ENCODE assay signal across 17 cellular contexts in the genomic region with DNA sequence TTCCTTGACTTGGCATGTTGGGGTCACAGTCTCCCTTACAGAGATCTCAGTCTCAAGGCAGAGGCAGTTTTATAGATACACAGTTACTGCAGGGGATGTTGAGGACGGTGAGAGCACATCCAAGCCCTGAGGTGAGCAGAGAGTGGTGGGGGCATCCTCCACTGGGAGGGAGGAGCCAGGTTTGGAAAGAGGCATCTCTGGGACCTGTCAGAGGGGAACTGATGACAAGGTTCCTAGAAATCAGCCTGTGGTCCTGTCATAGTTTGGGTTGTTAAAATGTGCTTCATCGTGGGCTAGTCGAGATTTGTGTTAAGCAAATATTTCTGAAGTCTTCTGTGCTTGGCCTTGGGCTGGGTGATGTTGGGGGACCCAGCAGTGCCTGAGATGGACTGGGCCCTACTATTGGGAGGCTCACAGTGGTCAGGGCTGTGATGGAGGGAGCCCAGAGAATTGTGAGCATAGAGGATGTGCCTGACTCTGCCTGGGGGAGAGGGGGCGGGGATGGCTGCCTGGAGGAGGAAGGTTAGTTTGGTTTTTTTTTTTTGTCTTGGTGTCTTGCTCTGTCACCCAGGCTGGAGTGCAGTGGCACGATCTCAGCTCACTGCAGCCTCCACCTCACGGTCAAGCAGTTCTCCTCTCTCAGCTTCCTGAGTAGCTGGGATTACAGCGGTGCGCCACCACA. TPM values are rescaled to one million over a fixed set of nuclear protein-coding genes. Genes with fewer than 3 reads are reported as not detected.
DNase-seq lines count a peak whose midpoint lies in the region; ATAC-seq and TF ChIP-seq lines count a peak whose summit lies in the region.
"Had no signal": no experiment of that assay in that cellular context is flagged by ENCODE, and none has a peak within 500 bp of the region (broad histone marks: within the 10 kb centered on the region; RNA-seq: fewer than 3 reads in every experiment).

No MANE protein-coding gene starts in this region.

- POLR2A ChIA-PET in activated CD8-positive, alpha-beta T cell treated with anti-CD3 and anti-CD28 coated beads for 36 hours (lab: Charles Lee): interaction anchor here (0.9 to 6.1 kb wide), 6 partner anchors 8 to 87 kb away, joined by 3 to 137 read pairs (median 5); a partner anchor contains a TSS

- peak overlapping the region in 7 of 11 experiments; percentile 14 to 44 (median 25); a peak in 7 of 22 replicates for H3K9ac ChIP-seq in BLaER1 treated with 17β-estradiol and CSF1 and Interleukin-3, amounts not matched to agents 10 nM and 100 nM
- H3K9ac ChIP-seq: parathyroid adenoma had no signal

- peak overlapping the region in 9 of 11 experiments; percentile 5 to 98 (median 89); a peak in 13 of 22 replicates for H3K4me2 ChIP-seq in BLaER1 treated with 17β-estradiol and CSF1 and Interleukin-3, amounts not matched to agents 10 nM and 100 nM

- H3K27me3 Mint-ChIP-seq in activated CD8-positive, alpha-beta T cell treated with anti-CD3 and anti-CD28 coated beads for 36 hours: no peaks in the 10 kb centered on the region
- peaks cover 0 to 15% (median 9%) of the 10 kb centered on the region in 3 donors for H3K27me3 Mint-ChIP-seq in immature natural killer cell (ENCODE audit: low read depth in 3 of 3)

- H3K9me3 Mint-ChIP-seq in activated CD8-positive, alpha-beta T cell treated with anti-CD3 and anti-CD28 coated beads for 36 hours: peaks cover 2% of the 10 kb centered on the region
- H3K9me3 Mint-ChIP-seq in immature natural killer cell: no peaks in the 10 kb centered on the region

- peak; percentile 7 for ATAC-seq in activated CD8-positive, alpha-beta T cell treated with anti-CD3 and anti-CD28 coated beads for 36 hours
- no peak for ATAC-seq in GM18861 (IDR thresholded peaks at IDR 0.05; ENCODE audit: unreplicated experiment)

- H3K27me3 ChIP-seq in BLaER1 treated with 17β-estradiol and CSF1 and Interleukin-3, amounts not matched to agents 10 nM and 100 nM: no peaks in the 10 kb centered on the region
- H3K27me3 ChIP-seq: MG63 had no signal

- H3K4me1 ChIP-seq in BLaER1 treated with 17β-estradiol and CSF1 and Interleukin-3, amounts not matched to agents 10 nM and 100 nM: peaks cover 37 to 50% (median 43%) of the 10 kb centered on the region in 10 experiments

- H3K4me1 Mint-ChIP-seq in activated CD8-positive, alpha-beta T cell treated with anti-CD3 and anti-CD28 coated beads for 36 hours (ENCODE audit: low read depth): peaks cover 63% of the 10 kb centered on the region
- peaks cover 77 to 89% of the 10 kb centered on the region in 2 donors for H3K4me1 Mint-ChIP-seq in immature natural killer cell

- CTCF ChIA-PET in activated CD8-positive, alpha-beta T cell treated with anti-CD3 and anti-CD28 coated beads for 36 hours (lab: Charles Lee): interaction anchor here (1.6 kb wide), 1 partner anchor 27 kb away, joined by 4 read pairs; no protein-coding TSS in a partner anchor

- peak overlapping the region; percentile 100 for H3K4me3 Mint-ChIP-seq in activated CD8-positive, alpha-beta T cell treated with anti-CD3 and anti-CD28 coated beads for 36 hours
- H3K4me3 Mint-ChIP-seq in immature natural killer cell: peak overlapping the region in 3 of 5 donors; percentile 2 to 27 (median 13)

- H3K36me3 ChIP-seq in BLaER1 treated with 17β-estradiol and CSF1 and Interleukin-3, amounts not matched to agents 10 nM and 100 nM: peaks cover 45 to 78% (median 73%) of the 10 kb centered on the region in 11 experiments

- intact Hi-C loops in activated CD8-positive, alpha-beta T cell treated with anti-CD3 and anti-CD28 coated beads for 36 hours (cut with micrococcal nuclease): loop anchor here (5.0 kb wide), 1 partner anchor 73 kb away; no protein-coding TSS in a partner anchor

- TF ChIP-seq CTCF in GM12875 (IDR thresholded peaks at IDR 0.05; ENCODE audit: borderline replicate concordance, insufficient read depth, low read depth, low read length): no peak
- no peak for TF ChIP-seq CTCF in activated CD8-positive, alpha-beta T cell treated with anti-CD3 and anti-CD28 coated beads for 36 hours (IDR thresholded peaks at IDR 0.05)

- peak; percentile 54 for DNase-seq in activated CD8-positive, alpha-beta T cell treated with anti-CD3 and anti-CD28 coated beads for 36 hours
- DNase-seq in immature natural killer cell (no peak), NOMO-1 (lab: John Stamatoyannopoulos, UW; ENCODE audit: unreplicated experiment in 2 of 2) (no peak), cerebellar cortex (ENCODE audit: low spot score) (no peak), NCI-H1417 (lab: John Stamatoyannopoulos, UW) (no peak)
- DNase-seq: activated CD4-positive, alpha-beta T cell treated with anti-CD3 and anti-CD28 coated beads, Interleukin-2, amount 50 U/mL, for 4 hours; AML-193; erythroblast; kidney; MG63; midbrain; NCI-H2029 treated with DMSO at 0.1 percent for 48 hours; substantia nigra had no signal

- peaks cover 71 to 88% (median 79%) of the 10 kb centered on the region in 11 experiments for H4K20me1 ChIP-seq in BLaER1 treated with 17β-estradiol and CSF1 and Interleukin-3, amounts not matched to agents 10 nM and 100 nM

- peak overlapping the region in 3 of 11 experiments; percentile 7 to 37 (median 7); a peak in 2 of 22 replicates for H3K27ac ChIP-seq in BLaER1 treated with 17β-estradiol and CSF1 and Interleukin-3, amounts not matched to agents 10 nM and 100 nM
- H3K27ac ChIP-seq: parathyroid adenoma had no signal

- no peak overlapping the region for H3K4me3 ChIP-seq in BLaER1 treated with 17β-estradiol and CSF1 and Interleukin-3, amounts not matched to agents 10 nM and 100 nM
- H3K4me3 ChIP-seq in GM12875 (ENCODE audit: low read depth, low read length): peak overlapping the region; percentile 15
- H3K4me3 ChIP-seq: MG63 had no signal

- no peaks in the 10 kb centered on the region for H3K9me3 ChIP-seq in BLaER1 treated with 17β-estradiol and CSF1 and Interleukin-3, amounts not matched to agents 10 nM and 100 nM (replicated peaks in 1 of 11)
- H3K9me3 ChIP-seq: MG63 had no signal

- peak overlapping the region; percentile 99 for H3K27ac Mint-ChIP-seq in activated CD8-positive, alpha-beta T cell treated with anti-CD3 and anti-CD28 coated beads for 36 hours
- H3K27ac Mint-ChIP-seq in immature natural killer cell: peak overlapping the region; percentile 42 to 100 (median 84)

- peaks cover 79% of the 10 kb centered on the region for H3K36me3 Mint-ChIP-seq in activated CD8-positive, alpha-beta T cell treated with anti-CD3 and anti-CD28 coated beads for 36 hours (ENCODE audit: low read depth)
- peaks cover 9 to 22% (median 18%) of the 10 kb centered on the region in 3 donors for H3K36me3 Mint-ChIP-seq in immature natural killer cell

RNA-seq across cellular contexts. Expression of a gene that starts 3.9 kb away (rescaled TPM):
- total RNA-seq in activated CD8-positive, alpha-beta T cell treated with anti-CD3 and anti-CD28 coated beads for 36 hours: 100 to 1,000 TPM; 127 to 141 TPM
- 100 to 1,000 TPM in 1 of 3 donors, 10 to 100 TPM in 2; 30.5 to 114 (median 67.0) TPM for polyA plus RNA-seq in immature natural killer cell

RNA-seq across cellular contexts. Expression of a gene that starts 13.5 kb away (rescaled TPM):
- 1,000 to 10,000 TPM; 3,249 to 3,324 TPM for total RNA-seq in activated CD8-positive, alpha-beta T cell treated with anti-CD3 and anti-CD28 coated beads for 36 hours
- 1,000 to 10,000 TPM in 1 of 3 donors, 100 to 1,000 TPM in 2; 733 to 1,627 (median 903) TPM for polyA plus RNA-seq in immature natural killer cell

RNA-seq across cellular contexts. Expression of a gene that starts 31.4 kb away (rescaled TPM):
- total RNA-seq in activated CD8-positive, alpha-beta T cell treated with anti-CD3 and anti-CD28 coated beads for 36 hours: 100 to 1,000 TPM; 108 to 114 TPM
- polyA plus RNA-seq in immature natural killer cell: 10 to 100 TPM; 50.4 to 65.2 (median 58.6) TPM

RNA-seq across cellular contexts. Expression of a gene that starts 36.8 kb away (rescaled TPM):
- total RNA-seq in activated CD8-positive, alpha-beta T cell treated with anti-CD3 and anti-CD28 coated beads for 36 hours: 10 to 100 TPM; 35.9 to 42.8 TPM
- 1 to 10 TPM in 2 of 3 donors, not detected in 1; 3.7 to 4.3 TPM for polyA plus RNA-seq in immature natural killer cell

RNA-seq across cellular contexts. Expression of a gene that starts 42.6 kb away (rescaled TPM):
- 10 to 100 TPM; 74.6 to 80.3 TPM for total RNA-seq in activated CD8-positive, alpha-beta T cell treated with anti-CD3 and anti-CD28 coated beads for 36 hours
- 100 to 1,000 TPM; 305 to 745 (median 318) TPM for polyA plus RNA-seq in immature natural killer cell
